In the genomic region with DNA sequence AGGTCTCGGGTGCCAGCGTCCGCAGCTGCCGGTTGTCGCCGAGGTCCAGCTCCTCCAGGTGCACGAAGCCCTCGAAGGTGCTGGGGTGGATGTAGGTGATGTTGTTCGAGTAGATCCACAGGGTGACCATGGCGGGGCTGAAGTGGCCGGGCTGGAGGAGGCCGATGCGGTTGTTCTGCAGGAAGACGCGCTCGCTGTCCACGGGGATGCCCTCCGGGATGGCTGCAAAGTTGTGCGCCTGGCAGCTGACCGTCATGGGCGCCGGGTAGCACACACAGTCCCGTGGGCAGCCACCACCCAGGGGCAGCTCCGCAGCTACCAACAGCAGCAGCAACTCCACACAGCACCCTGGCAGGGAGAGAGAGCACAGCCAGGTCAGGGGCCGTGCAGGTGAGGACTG, we compare ENCODE assay signal across 1 cellular context.
TF ChIP-seq lines count a peak whose summit lies in the region.

No MANE protein-coding gene starts in this region.

TF ChIP-seq in H1, 55 proteins besides CTCF, POLR2A, EP300 and RAD21 (continued from another document):
- TF ChIP-seq, protein P1, sequence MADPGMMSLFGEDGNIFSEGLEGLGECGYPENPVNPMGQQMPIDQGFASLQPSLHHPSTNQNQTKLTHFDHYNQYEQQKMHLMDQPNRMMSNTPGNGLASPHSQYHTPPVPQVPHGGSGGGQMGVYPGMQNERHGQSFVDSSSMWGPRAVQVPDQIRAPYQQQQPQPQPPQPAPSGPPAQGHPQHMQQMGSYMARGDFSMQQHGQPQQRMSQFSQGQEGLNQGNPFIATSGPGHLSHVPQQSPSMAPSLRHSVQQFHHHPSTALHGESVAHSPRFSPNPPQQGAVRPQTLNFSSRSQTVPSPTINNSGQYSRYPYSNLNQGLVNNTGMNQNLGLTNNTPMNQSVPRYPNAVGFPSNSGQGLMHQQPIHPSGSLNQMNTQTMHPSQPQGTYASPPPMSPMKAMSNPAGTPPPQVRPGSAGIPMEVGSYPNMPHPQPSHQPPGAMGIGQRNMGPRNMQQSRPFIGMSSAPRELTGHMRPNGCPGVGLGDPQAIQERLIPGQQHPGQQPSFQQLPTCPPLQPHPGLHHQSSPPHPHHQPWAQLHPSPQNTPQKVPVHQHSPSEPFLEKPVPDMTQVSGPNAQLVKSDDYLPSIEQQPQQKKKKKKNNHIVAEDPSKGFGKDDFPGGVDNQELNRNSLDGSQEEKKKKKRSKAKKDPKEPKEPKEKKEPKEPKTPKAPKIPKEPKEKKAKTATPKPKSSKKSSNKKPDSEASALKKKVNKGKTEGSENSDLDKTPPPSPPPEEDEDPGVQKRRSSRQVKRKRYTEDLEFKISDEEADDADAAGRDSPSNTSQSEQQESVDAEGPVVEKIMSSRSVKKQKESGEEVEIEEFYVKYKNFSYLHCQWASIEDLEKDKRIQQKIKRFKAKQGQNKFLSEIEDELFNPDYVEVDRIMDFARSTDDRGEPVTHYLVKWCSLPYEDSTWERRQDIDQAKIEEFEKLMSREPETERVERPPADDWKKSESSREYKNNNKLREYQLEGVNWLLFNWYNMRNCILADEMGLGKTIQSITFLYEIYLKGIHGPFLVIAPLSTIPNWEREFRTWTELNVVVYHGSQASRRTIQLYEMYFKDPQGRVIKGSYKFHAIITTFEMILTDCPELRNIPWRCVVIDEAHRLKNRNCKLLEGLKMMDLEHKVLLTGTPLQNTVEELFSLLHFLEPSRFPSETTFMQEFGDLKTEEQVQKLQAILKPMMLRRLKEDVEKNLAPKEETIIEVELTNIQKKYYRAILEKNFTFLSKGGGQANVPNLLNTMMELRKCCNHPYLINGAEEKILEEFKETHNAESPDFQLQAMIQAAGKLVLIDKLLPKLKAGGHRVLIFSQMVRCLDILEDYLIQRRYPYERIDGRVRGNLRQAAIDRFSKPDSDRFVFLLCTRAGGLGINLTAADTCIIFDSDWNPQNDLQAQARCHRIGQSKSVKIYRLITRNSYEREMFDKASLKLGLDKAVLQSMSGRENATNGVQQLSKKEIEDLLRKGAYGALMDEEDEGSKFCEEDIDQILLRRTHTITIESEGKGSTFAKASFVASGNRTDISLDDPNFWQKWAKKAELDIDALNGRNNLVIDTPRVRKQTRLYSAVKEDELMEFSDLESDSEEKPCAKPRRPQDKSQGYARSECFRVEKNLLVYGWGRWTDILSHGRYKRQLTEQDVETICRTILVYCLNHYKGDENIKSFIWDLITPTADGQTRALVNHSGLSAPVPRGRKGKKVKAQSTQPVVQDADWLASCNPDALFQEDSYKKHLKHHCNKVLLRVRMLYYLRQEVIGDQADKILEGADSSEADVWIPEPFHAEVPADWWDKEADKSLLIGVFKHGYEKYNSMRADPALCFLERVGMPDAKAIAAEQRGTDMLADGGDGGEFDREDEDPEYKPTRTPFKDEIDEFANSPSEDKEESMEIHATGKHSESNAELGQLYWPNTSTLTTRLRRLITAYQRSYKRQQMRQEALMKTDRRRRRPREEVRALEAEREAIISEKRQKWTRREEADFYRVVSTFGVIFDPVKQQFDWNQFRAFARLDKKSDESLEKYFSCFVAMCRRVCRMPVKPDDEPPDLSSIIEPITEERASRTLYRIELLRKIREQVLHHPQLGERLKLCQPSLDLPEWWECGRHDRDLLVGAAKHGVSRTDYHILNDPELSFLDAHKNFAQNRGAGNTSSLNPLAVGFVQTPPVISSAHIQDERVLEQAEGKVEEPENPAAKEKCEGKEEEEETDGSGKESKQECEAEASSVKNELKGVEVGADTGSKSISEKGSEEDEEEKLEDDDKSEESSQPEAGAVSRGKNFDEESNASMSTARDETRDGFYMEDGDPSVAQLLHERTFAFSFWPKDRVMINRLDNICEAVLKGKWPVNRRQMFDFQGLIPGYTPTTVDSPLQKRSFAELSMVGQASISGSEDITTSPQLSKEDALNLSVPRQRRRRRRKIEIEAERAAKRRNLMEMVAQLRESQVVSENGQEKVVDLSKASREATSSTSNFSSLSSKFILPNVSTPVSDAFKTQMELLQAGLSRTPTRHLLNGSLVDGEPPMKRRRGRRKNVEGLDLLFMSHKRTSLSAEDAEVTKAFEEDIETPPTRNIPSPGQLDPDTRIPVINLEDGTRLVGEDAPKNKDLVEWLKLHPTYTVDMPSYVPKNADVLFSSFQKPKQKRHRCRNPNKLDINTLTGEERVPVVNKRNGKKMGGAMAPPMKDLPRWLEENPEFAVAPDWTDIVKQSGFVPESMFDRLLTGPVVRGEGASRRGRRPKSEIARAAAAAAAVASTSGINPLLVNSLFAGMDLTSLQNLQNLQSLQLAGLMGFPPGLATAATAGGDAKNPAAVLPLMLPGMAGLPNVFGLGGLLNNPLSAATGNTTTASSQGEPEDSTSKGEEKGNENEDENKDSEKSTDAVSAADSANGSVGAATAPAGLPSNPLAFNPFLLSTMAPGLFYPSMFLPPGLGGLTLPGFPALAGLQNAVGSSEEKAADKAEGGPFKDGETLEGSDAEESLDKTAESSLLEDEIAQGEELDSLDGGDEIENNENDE (IDR thresholded peaks at IDR 0.05; ENCODE audit: insufficient replicate concordance, low read length) = no peak
- TF ChIP-seq CEBPB (IDR thresholded peaks at IDR 0.05; ENCODE audit: low read depth, low read length) = no peak
- TF ChIP-seq, protein P2, sequence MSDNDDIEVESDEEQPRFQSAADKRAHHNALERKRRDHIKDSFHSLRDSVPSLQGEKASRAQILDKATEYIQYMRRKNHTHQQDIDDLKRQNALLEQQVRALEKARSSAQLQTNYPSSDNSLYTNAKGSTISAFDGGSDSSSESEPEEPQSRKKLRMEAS (IDR thresholded peaks at IDR 0.05) = no peak
- no peak for TF ChIP-seq HDAC2 (IDR thresholded peaks at IDR 0.05; ENCODE audit: borderline replicate concordance in 1 of 2, low read depth in 2 of 2, low read length in 2 of 2)
- TF ChIP-seq JUN (IDR thresholded peaks at IDR 0.05; ENCODE audit: low read depth, low read length) = no peak
- no peak for TF ChIP-seq SIN3A (conservative IDR thresholded peaks at IDR 0.05 in 1 of 2, IDR thresholded peaks at IDR 0.05 in 1 of 2; ENCODE audit: low read depth in 1 of 2, low read length in 2 of 2)
- no peak for TF ChIP-seq SIX5 (IDR thresholded peaks at IDR 0.05; ENCODE audit: low read depth, low read length)
- no peak for TF ChIP-seq TAF7 (optimal IDR thresholded peaks at IDR 0.05; ENCODE audit: borderline replicate concordance, low read depth, low read length)
- no peak for TF ChIP-seq ZNF274 (IDR thresholded peaks at IDR 0.05; ENCODE audit: borderline replicate concordance, extremely low read depth, low read length)
- TF ChIP-seq, protein P3, sequence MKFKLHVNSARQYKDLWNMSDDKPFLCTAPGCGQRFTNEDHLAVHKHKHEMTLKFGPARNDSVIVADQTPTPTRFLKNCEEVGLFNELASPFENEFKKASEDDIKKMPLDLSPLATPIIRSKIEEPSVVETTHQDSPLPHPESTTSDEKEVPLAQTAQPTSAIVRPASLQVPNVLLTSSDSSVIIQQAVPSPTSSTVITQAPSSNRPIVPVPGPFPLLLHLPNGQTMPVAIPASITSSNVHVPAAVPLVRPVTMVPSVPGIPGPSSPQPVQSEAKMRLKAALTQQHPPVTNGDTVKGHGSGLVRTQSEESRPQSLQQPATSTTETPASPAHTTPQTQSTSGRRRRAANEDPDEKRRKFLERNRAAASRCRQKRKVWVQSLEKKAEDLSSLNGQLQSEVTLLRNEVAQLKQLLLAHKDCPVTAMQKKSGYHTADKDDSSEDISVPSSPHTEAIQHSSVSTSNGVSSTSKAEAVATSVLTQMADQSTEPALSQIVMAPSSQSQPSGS (IDR thresholded peaks at IDR 0.05; ENCODE audit: low read length) = no peak
- no peak for TF ChIP-seq TEAD4 (IDR thresholded peaks at IDR 0.05; ENCODE audit: low read depth, low read length)
- TF ChIP-seq SP1 (IDR thresholded peaks at IDR 0.05; ENCODE audit: low read depth, low read length) = no peak
- no peak for TF ChIP-seq NRF1 (IDR thresholded peaks at IDR 0.05; ENCODE audit: low read depth, low read length)
